7 cellular contexts compared by ENCODE assay signal in the genomic region with DNA sequence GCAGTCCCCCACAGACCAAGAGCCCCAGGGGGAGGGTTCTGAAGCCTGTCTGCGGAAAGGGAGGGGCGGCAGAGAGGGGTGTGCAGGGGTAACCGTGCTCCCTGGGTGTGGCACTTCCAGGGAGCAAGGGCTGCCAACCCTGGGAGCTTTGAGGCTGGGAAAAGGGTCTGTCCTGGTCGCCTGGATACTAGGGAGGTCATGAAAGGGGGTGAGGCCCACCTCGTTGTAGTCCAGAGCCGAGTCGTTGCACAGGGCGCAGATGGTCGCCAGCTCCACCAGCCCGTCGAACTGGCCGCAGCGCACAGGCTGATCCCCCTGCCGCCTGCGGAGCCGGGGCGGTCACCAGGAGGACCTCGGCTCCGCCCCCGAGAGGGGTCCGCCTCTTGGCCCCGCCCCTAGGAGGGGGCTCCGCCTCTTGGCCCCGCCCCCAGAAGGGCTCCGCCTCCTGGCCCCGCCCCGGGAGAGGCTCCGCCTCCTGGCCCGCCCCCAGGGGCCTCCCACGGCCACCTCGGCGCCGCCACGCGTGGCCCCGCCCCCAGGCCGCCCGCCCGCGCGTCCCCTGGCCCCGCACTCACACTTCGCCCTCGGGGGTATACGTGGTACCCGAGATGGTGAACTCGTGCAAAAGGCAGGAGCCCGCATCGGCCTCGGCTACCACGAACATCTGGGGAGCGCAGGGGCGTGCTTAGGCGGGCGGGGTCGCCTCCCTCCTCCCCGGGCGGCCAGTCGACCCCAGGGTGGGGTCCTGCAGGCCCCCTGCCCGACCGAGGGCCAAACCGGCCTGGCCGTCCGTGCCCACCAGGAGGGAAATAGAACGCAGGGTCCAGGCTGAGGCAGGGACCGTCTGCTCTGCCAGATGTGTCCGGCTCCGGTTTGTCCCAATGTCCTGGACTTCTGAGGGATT. TPM values are rescaled to one million over a fixed set of nuclear protein-coding genes. Genes with fewer than 3 reads are reported as not detected.
A peak's percentile ranks its signal among the peaks of the same experiment; 100 is the strongest.
DNase-seq lines count a peak whose midpoint lies in the region; ATAC-seq and TF ChIP-seq lines count a peak whose summit lies in the region.

No MANE protein-coding gene starts in this region.

- no peaks in the 10 kb centered on the region for H3K9me3 Mint-ChIP-seq in endodermal cell

- H3K36me3 Mint-ChIP-seq in endodermal cell (ENCODE audit: low read depth) = no peaks in the 10 kb centered on the region

- H3K4me3 ChIP-seq in endodermal cell (ENCODE audit: low read length) (no peak overlapping the region), tibial artery (peak overlapping the region; percentile 31 to 37)

- WGBS in endodermal cell (ENCODE audit: insufficient coverage in 1 of 2, insufficient read length in 1 of 2), 2 experiments = 27 to 43% methylated on average over 21 to 68 of the region's 68 CpGs

- peak overlapping the region; percentile 40 for H3K4me3 Mint-ChIP-seq in endodermal cell

- H3K36me3 ChIP-seq in endodermal cell (ENCODE audit: control insufficient read depth, insufficient read depth, low read length) (no peaks in the 10 kb centered on the region), tibial artery (peaks cover 0 to 50% (median 25%) of the 10 kb centered on the region in 3 donors)

- DNase-seq in GOT3 (lab: John Stamatoyannopoulos, UW) = peak; percentile 15
- peak; percentile 98 for DNase-seq in endodermal cell
- DNase-seq in midbrain (lab: John Stamatoyannopoulos, UW) = peak; percentile 17
- DNase-seq in tibial artery = peak in 1 of 2 donors; percentile 49
- DNase-seq in amniotic stem cell (lab: John Stamatoyannopoulos, UW) = no peak

- no peak for TF ChIP-seq CTCF in endodermal cell (conservative IDR thresholded peaks at IDR 0.05)
- TF ChIP-seq CTCF in tibial artery (IDR thresholded peaks at IDR 0.05) = no peak

- H3K27me3 ChIP-seq in endodermal cell (ENCODE audit: control insufficient read depth, insufficient read depth, low read length, poor library complexity, severe bottlenecking) (peaks cover 12% of the 10 kb centered on the region), tibial artery (no peaks in the 10 kb centered on the region)

- intact Hi-C loops in tibial artery (cut with DNase I; ENCODE audit: low total_unique reads) = no loop called here

- ATAC-seq in activated CD4-positive, CD25-positive, alpha-beta regulatory T cell treated with anti-CD3 and anti-CD28 coated beads, Interleukin-2, amount 50 U/mL, for 24 hours = peak; percentile 36 to 53
- no peak for ATAC-seq in GM18517 (IDR thresholded peaks at IDR 0.05; ENCODE audit: unreplicated experiment)

- H3K4me1 ChIP-seq in endodermal cell (ENCODE audit: control insufficient read depth, insufficient read depth, low read length) = no peaks in the 10 kb centered on the region
- H3K4me1 ChIP-seq in tibial artery = peaks cover 0 to 8% (median 2%) of the 10 kb centered on the region in 4 donors

- peaks cover 21% of the 10 kb centered on the region for H3K27me3 Mint-ChIP-seq in endodermal cell (ENCODE audit: insufficient read depth)

- H3K27ac ChIP-seq in endodermal cell (ENCODE audit: low read depth, low read length) (no peak overlapping the region), tibial artery (peak overlapping the region in 1 of 2 donors; percentile 14)

- no peak overlapping the region for H3K9ac ChIP-seq in endodermal cell (ENCODE audit: extremely low read depth, low read length, poor library complexity, severe bottlenecking)

- H3K27ac Mint-ChIP-seq in endodermal cell = no peak overlapping the region

- H3K4me1 Mint-ChIP-seq in endodermal cell = no peaks in the 10 kb centered on the region

- H3K9me3 ChIP-seq in endodermal cell (ENCODE audit: control insufficient read depth, low read length) (no peaks in the 10 kb centered on the region), tibial artery (no peaks in the 10 kb centered on the region)

RNA-seq across cellular contexts. Expression of a gene that starts 19.5 kb away (rescaled TPM):
- total RNA-seq in endodermal cell = 1 to 10 TPM; 1.4 to 3.7 TPM
- polyA plus RNA-seq in endodermal cell (2013, experiment 1 of 2) = 4.4 TPM
- polyA plus RNA-seq in endodermal cell (2013, experiment 2 of 2) = 2.5 TPM

RNA-seq across cellular contexts. Expression of a gene that starts 28.5 kb away (rescaled TPM):
- not detected for total RNA-seq in endodermal cell
- polyA plus RNA-seq in endodermal cell (2013, experiment 1 of 2) = not detected
- not detected for polyA plus RNA-seq in endodermal cell (2013, experiment 2 of 2)

RNA-seq across cellular contexts. Expression of a gene that starts 51.9 kb away (rescaled TPM):
- total RNA-seq in endodermal cell = 1 to 10 TPM; 3.8 to 6.3 TPM
- 5.4 TPM for polyA plus RNA-seq in endodermal cell (2013, experiment 1 of 2)
- polyA plus RNA-seq in endodermal cell (2013, experiment 2 of 2) = 5.2 TPM
